ENCODE assay signal across 36 cellular contexts in genomic region chr16:72222503-72222902, GRCh38. TPM values are rescaled to one million over a fixed set of nuclear protein-coding genes. Genes with fewer than 3 reads are reported as not detected.
A peak's percentile ranks its signal among the peaks of the same experiment; 100 is the strongest.
DNase-seq lines count a peak whose midpoint lies in the region; ATAC-seq, FAIRE-seq and TF ChIP-seq lines count a peak whose summit lies in the region.
"Had no signal": no experiment of that assay in that cellular context is flagged by ENCODE, and none has a peak within 500 bp of the region (broad histone marks: within the 10 kb centered on the region; RNA-seq: fewer than 3 reads in every experiment).

No MANE protein-coding gene starts in this region.

- no peak overlapping the region for H3K4me3 ChIP-seq in HepG2 (replicated peaks in 1 of 3; ENCODE audit: insufficient read depth in 1 of 3, low read depth in 2 of 3, low read length in 3 of 3)
- no peak overlapping the region for H3K4me3 ChIP-seq in right lobe of liver
- H3K4me3 ChIP-seq in K562: no peak overlapping the region
- H3K4me3 ChIP-seq in Caco-2 (ENCODE audit: low read depth, low read length): no peak overlapping the region
- H3K4me3 ChIP-seq: A549; BLaER1; BLaER1 treated with 17β-estradiol and CSF1 and Interleukin-3, amounts not matched to agents 10 nM and 100 nM had no signal

- intact Hi-C loops in HepG2 (cut with micrococcal nuclease; ENCODE audit: unreplicated experiment) (no loop called here), right lobe of liver (cut with DNase I) (no loop called here), K562 (cut with micrococcal nuclease) (loop anchor here (10.0 kb wide), 1 partner anchor 88 kb away; no protein-coding TSS in a partner anchor), Caco-2 (cut with micrococcal nuclease; ENCODE audit: unreplicated experiment) (no loop called here), Calu3 (cut with micrococcal nuclease; ENCODE audit: unreplicated experiment) (no loop called here)

- no peak overlapping the region for H3K4me2 ChIP-seq in HepG2 (ENCODE audit: low read depth, low read length)
- no peak overlapping the region for H3K4me2 ChIP-seq in K562 (ENCODE audit: insufficient read depth, low read length)
- H3K4me2 ChIP-seq: A549, BLaER1 had no signal

- no peak overlapping the region for H3K27ac ChIP-seq in HepG2 (ENCODE audit: extremely low read length, insufficient read depth, low read length)
- H3K27ac ChIP-seq in right lobe of liver: no peak overlapping the region
- no peak overlapping the region for H3K27ac ChIP-seq in K562 (ENCODE audit: extremely low read depth, low read depth, low read length)
- H3K27ac ChIP-seq in epithelial cell of prostate: peak overlapping the region; percentile 27
- H3K27ac ChIP-seq: 22Rv1; A549; BLaER1; BLaER1 treated with 17β-estradiol and CSF1 and Interleukin-3, amounts not matched to agents 10 nM and 100 nM; C4-2B had no signal

- H3K9me3 ChIP-seq in HepG2 (ENCODE audit: low read length) (no peaks in the 10 kb centered on the region), right lobe of liver (no peaks in the 10 kb centered on the region), K562 (replicated peaks; ENCODE audit: control insufficient read depth, insufficient read depth, low read depth, low read length) (no peaks in the 10 kb centered on the region), Caco-2 (no peaks in the 10 kb centered on the region)
- H3K9me3 ChIP-seq: A549; BE2C; BLaER1; BLaER1 treated with 17β-estradiol and CSF1 and Interleukin-3, amounts not matched to agents 10 nM and 100 nM had no signal

- H3K79me2 ChIP-seq in HepG2 (ENCODE audit: insufficient read depth, low read length) (no peaks in the 10 kb centered on the region), K562 (ENCODE audit: control insufficient read depth, insufficient read depth, low read length) (no peaks in the 10 kb centered on the region)

- H3K27me3 Mint-ChIP-seq in brain (peaks cover 16% of the 10 kb centered on the region), Caco-2 (ENCODE audit: insufficient read depth, unreplicated experiment) (no peaks in the 10 kb centered on the region), Calu3 (ENCODE audit: unreplicated experiment) (no peaks in the 10 kb centered on the region), endothelial cell (ENCODE audit: unreplicated experiment) (no peaks in the 10 kb centered on the region)
- H3K27me3 Mint-ChIP-seq: B cell; CD4-positive, alpha-beta T cell; CD4-positive, CD25-positive, alpha-beta regulatory T cell had no signal

- BruUV-seq in HepG2 (replicated peaks; lab: Mats Ljungman, UMichigan) (no TSS peak), K562 (replicated peaks; lab: Mats Ljungman, UMichigan) (no TSS peak), Caco-2 (replicated peaks; lab: Mats Ljungman, UMichigan) (no TSS peak), Calu3 (replicated peaks; lab: Mats Ljungman, UMichigan) (no TSS peak)

- H3K9me3 Mint-ChIP-seq in brain (peaks cover 0 to 3% (median 0%) of the 10 kb centered on the region in 5 experiments), Caco-2 (ENCODE audit: unreplicated experiment) (no peaks in the 10 kb centered on the region), Calu3 (ENCODE audit: low read depth, unreplicated experiment) (no peaks in the 10 kb centered on the region), endothelial cell (ENCODE audit: unreplicated experiment) (no peaks in the 10 kb centered on the region)
- H3K9me3 Mint-ChIP-seq: CD14-positive monocyte; CD4-positive, alpha-beta memory T cell; CD4-positive, alpha-beta T cell; CD8-positive, alpha-beta memory T cell; CD8-positive, alpha-beta T cell had no signal

- DNase-seq in HepG2 (ENCODE audit: low spot score) (no peak), right lobe of liver (no peak), K562 (ENCODE audit: extremely low read depth in 1 of 4, low spot score in 3 of 4) (no peak), epithelial cell of prostate (ENCODE audit: low read depth, low spot score) (no peak), Caco-2 (no peak), Calu3 (no peak), endothelial cell (ENCODE audit: low spot score) (no peak)
- DNase-seq: 8988T; ACHN; AML-193; BE2C; C1 segment of cervical spinal cord; CD4-positive, alpha-beta memory T cell; CD4-positive, alpha-beta T cell; CD4-positive, CD25-positive, alpha-beta regulatory T cell; CD8-positive, alpha-beta memory T cell; CD8-positive, alpha-beta T cell; COR-L47; DMS 273 treated with DMSO at 0.1 percent for 48 hours; DMS153; DMS53; DMS79; DMS79 treated with DMSO at 0.1 percent for 48 hours; DND-41; EL had no signal

- no peak for TF ChIP-seq RAD21 in HepG2 (CRISPR knock-in tag; IDR thresholded peaks at IDR 0.05)
- TF ChIP-seq RAD21 in K562 (CRISPR knock-in tag; conservative IDR thresholded peaks at IDR 0.05 in 1 of 2, IDR thresholded peaks at IDR 0.05 in 1 of 2): no peak

- H2AFZ ChIP-seq in HepG2 (ENCODE audit: low read length): no peak overlapping the region
- H2AFZ ChIP-seq in K562 (ENCODE audit: low read depth, low read length): no peak overlapping the region

- no peak for FAIRE-seq in HepG2 (lab: Jason Lieb, UNC)
- no peak for FAIRE-seq in K562 (lab: Jason Lieb, UNC)
- FAIRE-seq: A204.1, A549, D721Med had no signal

- no peak for TF ChIP-seq EP300 in HepG2 (IDR thresholded peaks at IDR 0.05; ENCODE audit: low read depth in 2 of 2, low read length in 2 of 2)
- no peak for TF ChIP-seq EP300 in HepG2 (CRISPR knock-in tag; IDR thresholded peaks at IDR 0.05; ENCODE audit: borderline replicate concordance)
- no peak for TF ChIP-seq EP300 in K562 (IDR thresholded peaks at IDR 0.05; ENCODE audit: low read length)

- H3K9me1 ChIP-seq in K562 (ENCODE audit: control insufficient read depth, insufficient read depth, low read length): no peaks in the 10 kb centered on the region

- peaks cover 38% of the 10 kb centered on the region for H3K4me1 Mint-ChIP-seq in brain
- H3K4me1 Mint-ChIP-seq in Caco-2 (ENCODE audit: low read depth, unreplicated experiment): peaks cover 10% of the 10 kb centered on the region
- peaks cover 11% of the 10 kb centered on the region for H3K4me1 Mint-ChIP-seq in Calu3 (ENCODE audit: low read depth, unreplicated experiment)
- no peaks in the 10 kb centered on the region for H3K4me1 Mint-ChIP-seq in endothelial cell (ENCODE audit: unreplicated experiment)
- H3K4me1 Mint-ChIP-seq: B cell; CD4-positive, alpha-beta memory T cell; CD4-positive, CD25-positive, alpha-beta regulatory T cell; CD8-positive, alpha-beta memory T cell had no signal

- H3K4me1 ChIP-seq in HepG2 (ENCODE audit: insufficient read depth, low read length) (peaks cover 33% of the 10 kb centered on the region), right lobe of liver (peaks cover 0 to 9% (median 0%) of the 10 kb centered on the region in 4 donors), K562 (replicated peaks in 1 of 2; ENCODE audit: control insufficient read depth in 2 of 2, insufficient read depth in 2 of 2, low read length in 2 of 2) (no peaks in the 10 kb centered on the region), Caco-2 (peaks cover 17% of the 10 kb centered on the region)
- H3K4me1 ChIP-seq: A549, BLaER1 had no signal

- in situ Hi-C loops in HepG2 (cut with HindIII; ENCODE audit: extremely low pct_ligation_motif_present, low pct_unique_long_range_greater_than_20kb): no loop called here
- in situ Hi-C loops in K562 (cut with MboI): no loop called here

- H3K4me3 Mint-ChIP-seq in brain: peak overlapping the region in 1 of 5 experiments; percentile 49
- H3K4me3 Mint-ChIP-seq in Caco-2 (ENCODE audit: unreplicated experiment): no peak overlapping the region
- H3K4me3 Mint-ChIP-seq in Calu3 (ENCODE audit: low read depth, unreplicated experiment): no peak overlapping the region
- no peak overlapping the region for H3K4me3 Mint-ChIP-seq in endothelial cell (ENCODE audit: unreplicated experiment)
- H3K4me3 Mint-ChIP-seq: B cell; CD14-positive monocyte; CD4-positive, alpha-beta memory T cell; CD4-positive, alpha-beta T cell; CD4-positive, CD25-positive, alpha-beta regulatory T cell; CD8-positive, alpha-beta memory T cell; CD8-positive, alpha-beta T cell had no signal

- H3K36me3 ChIP-seq in HepG2 (replicated peaks in 1 of 2; ENCODE audit: control insufficient read depth in 1 of 2, insufficient read depth in 2 of 2, low read length in 2 of 2) (no peaks in the 10 kb centered on the region), right lobe of liver (no peaks in the 10 kb centered on the region), K562 (ENCODE audit: control insufficient read depth, insufficient read depth, low read length) (no peaks in the 10 kb centered on the region), Caco-2 (ENCODE audit: control insufficient read depth, insufficient read depth, low read length) (no peaks in the 10 kb centered on the region)
- H3K36me3 ChIP-seq: BE2C; BLaER1; BLaER1 treated with 17β-estradiol and CSF1 and Interleukin-3, amounts not matched to agents 10 nM and 100 nM had no signal

- TF ChIP-seq POLR2A in HepG2 (IDR thresholded peaks at IDR 0.05; ENCODE audit: insufficient read depth in 1 of 2, low read depth in 2 of 2, low read length in 2 of 2) (no peak), right lobe of liver (IDR thresholded peaks at IDR 0.05) (no peak), K562 (conservative IDR thresholded peaks at IDR 0.05) (no peak)

- H3K27ac Mint-ChIP-seq in brain (peak overlapping the region in 4 of 5 experiments; percentile 84 to 96 (median 92)), Caco-2 (ENCODE audit: unreplicated experiment) (no peak overlapping the region), Calu3 (ENCODE audit: unreplicated experiment) (no peak overlapping the region), endothelial cell (ENCODE audit: unreplicated experiment) (no peak overlapping the region)
- H3K27ac Mint-ChIP-seq: B cell; CD4-positive, alpha-beta memory T cell; CD4-positive, alpha-beta T cell; CD4-positive, CD25-positive, alpha-beta regulatory T cell; CD8-positive, alpha-beta T cell had no signal

- POLR2A ChIA-PET in HepG2 (lab: Yijun Ruan, JAX): no interaction called here
- POLR2A ChIA-PET in K562 (lab: Yijun Ruan, JAX): no interaction called here
- POLR2A ChIA-PET in Caco-2 (lab: Charles Lee): no interaction called here

- no peaks in the 10 kb centered on the region for H4K20me1 ChIP-seq in HepG2 (ENCODE audit: insufficient read depth, low read length)
- no peaks in the 10 kb centered on the region; the same call in 1 of the 2 replicates for H4K20me1 ChIP-seq in K562 (replicated peaks; ENCODE audit: control insufficient read depth, insufficient read depth, low read length)
- H4K20me1 ChIP-seq: BLaER1; BLaER1 treated with 17β-estradiol and CSF1 and Interleukin-3, amounts not matched to agents 10 nM and 100 nM had no signal

- no peak for ATAC-seq in HepG2
- no peak for ATAC-seq in right lobe of liver
- no peak for ATAC-seq in K562
- ATAC-seq: A549; CD8-positive, alpha-beta T cell had no signal

- WGBS in HepG2 (ENCODE audit: low lambda C conversion rate): 83% methylated on average over 2 of the region's 2 CpGs
- WGBS in right lobe of liver (ENCODE audit: insufficient coverage, low coverage, low lambda C conversion rate, missing lambda C conversion rate): 60% methylated on average over 1 of the region's 2 CpGs
- 0% methylated on average over 2 of the region's 2 CpGs for WGBS in K562 (ENCODE audit: insufficient coverage, low coverage, missing lambda C conversion rate)

- H3K27me3 ChIP-seq in HepG2 (ENCODE audit: control insufficient read depth in 1 of 2, insufficient read depth in 2 of 2, low read length in 2 of 2) (no peaks in the 10 kb centered on the region), right lobe of liver (no peaks in the 10 kb centered on the region), K562 (ENCODE audit: control insufficient read depth in 2 of 2, insufficient read depth in 2 of 2, low read length in 2 of 2) (peaks cover 0 to 10% of the 10 kb centered on the region in 2 experiments; a peak in 2 of 5 replicates), Caco-2 (replicated peaks; ENCODE audit: control insufficient read depth, insufficient read depth, low read length) (no peaks in the 10 kb centered on the region)
- H3K27me3 ChIP-seq: BE2C; BLaER1; BLaER1 treated with 17β-estradiol and CSF1 and Interleukin-3, amounts not matched to agents 10 nM and 100 nM had no signal

- H3K9ac ChIP-seq in HepG2 (ENCODE audit: insufficient read depth, low read depth, low read length) (no peak overlapping the region), K562 (ENCODE audit: insufficient read depth in 1 of 2, low read depth in 2 of 2, low read length in 2 of 2) (no peak overlapping the region)
- H3K9ac ChIP-seq: BLaER1; BLaER1 treated with 17β-estradiol and CSF1 and Interleukin-3, amounts not matched to agents 10 nM and 100 nM had no signal

- TF ChIP-seq CTCF in HepG2 (CRISPR knock-in tag; IDR thresholded peaks at IDR 0.05) (no peak), right lobe of liver (IDR thresholded peaks at IDR 0.05) (no peak), K562 (IDR thresholded peaks at IDR 0.05 in 2 of 3, conservative IDR thresholded peaks at IDR 0.05 in 1 of 3; ENCODE audit: insufficient read depth in 2 of 3, low read depth in 1 of 3, low read length in 3 of 3) (no peak), brain (conservative IDR thresholded peaks at IDR 0.05) (no peak), Caco-2 (IDR thresholded peaks at IDR 0.05; ENCODE audit: insufficient read depth in 1 of 2, low read depth in 1 of 2, low read length in 1 of 2, severe bottlenecking in 1 of 2, unreplicated experiment in 1 of 2) (no peak), Calu3 (IDR thresholded peaks at IDR 0.05; ENCODE audit: unreplicated experiment) (no peak), endothelial cell (IDR thresholded peaks at IDR 0.05; ENCODE audit: unreplicated experiment) (no peak)

- H3K36me3 Mint-ChIP-seq in brain: no peaks in the 10 kb centered on the region
- H3K36me3 Mint-ChIP-seq in Caco-2 (ENCODE audit: insufficient read depth, unreplicated experiment): no peaks in the 10 kb centered on the region
- H3K36me3 Mint-ChIP-seq in Calu3 (ENCODE audit: insufficient read depth, unreplicated experiment): no peaks in the 10 kb centered on the region
- H3K36me3 Mint-ChIP-seq in endothelial cell (ENCODE audit: low read depth, unreplicated experiment): no peaks in the 10 kb centered on the region
- H3K36me3 Mint-ChIP-seq: CD14-positive monocyte; CD4-positive, alpha-beta memory T cell; CD4-positive, CD25-positive, alpha-beta regulatory T cell; CD8-positive, alpha-beta memory T cell; CD8-positive, alpha-beta T cell had no signal

- CTCF ChIA-PET in HepG2 (lab: Yijun Ruan, JAX; ENCODE audit: low intra/inter-chr PET ratio, low total read pairs): no interaction called here
- CTCF ChIA-PET in K562 (lab: Yijun Ruan, JAX; ENCODE audit: low intra/inter-chr PET ratio): no interaction called here
- CTCF ChIA-PET in Caco-2 (lab: Charles Lee): no interaction called here
- CTCF ChIA-PET in Calu3 (lab: Charles Lee): no interaction called here

RNA-seq across cellular contexts. Expression of gene PMFBP1, which starts 50.5 kb away (rescaled TPM):
- total RNA-seq in HepG2 (2016; rRNA removed; fragmentation: Illumina TruSeq; extraction: Trizol) (2.4 and 3.8 TPM in 2 replicates), right lobe of liver (under 1 TPM in 4 of 6 experiments, not detected in 2; 0.09 to 0.53 (median 0.19) TPM), K562 (2014; rRNA removed) (0.68 and 0.78 TPM in 2 replicates), K562 (2014; rRNA removed; fragmentation: Illumina TruSeq; extraction: Trizol) (0.64 and 0.91 TPM in 2 replicates), K562 (2015; rRNA removed; fragmentation: Illumina TruSeq; extraction: Trizol) (0.34 and 0.72 TPM in 2 replicates), K562 (2021) (0.27 and 0.47 TPM in 2 replicates), Caco-2 (2022) (4.5 and 5.6 TPM in 2 replicates), Calu3 (2022) (6.2 and 8.5 TPM in 2 replicates), endothelial cell (ENCODE audit: unreplicated experiment) (0.38 TPM)
- total RNA-seq in HepG2 (2016; cell fraction: cytosol; rRNA removed; fragmentation: Illumina TruSeq; extraction: Trizol; ENCODE audit: low read depth): 7.6 and 9.2 TPM in 2 replicates
- 1.8 and 2.7 TPM in 2 replicates for total RNA-seq in HepG2 (2016; cell fraction: insoluble cytoplasmic fraction; rRNA removed; fragmentation: Illumina TruSeq; extraction: Trizol)
- total RNA-seq in HepG2 (2016; cell fraction: membrane; rRNA removed; fragmentation: Illumina TruSeq; extraction: Trizol): 4.4 and 4.7 TPM in 2 replicates
- 6.5 and 8.7 TPM in 2 replicates for total RNA-seq in HepG2 (2016; cell fraction: nucleus; rRNA removed; fragmentation: Illumina TruSeq; extraction: Trizol)
- polyA plus RNA-seq in HepG2 (2011; rRNA removed) (1.9 and 3.3 TPM in 2 replicates), K562 (2011; rRNA removed) (0.13 and 0.20 TPM in 2 replicates), K562 (2014; fragmentation: Illumina TruSeq; extraction: Trizol) (0.21 and 0.64 TPM in 2 replicates), K562 (2014; fragmentation: Nextera tagmentation; extraction: Ambion mirVana) (under 1 TPM; 0.15 to 0.41 TPM), K562 (2014; rRNA removed) (0.18 and 0.29 TPM in 2 replicates), brain (ENCODE audit: insufficient read depth, low read depth, low replicate concordance) (0.41 TPM)
- polyA plus RNA-seq in HepG2 (2011; cell fraction: cytosol; rRNA removed): 0.44 and 0.67 TPM in 2 replicates
- polyA plus RNA-seq in HepG2 (2011; cell fraction: nucleus; rRNA removed): 9.4 and 12.6 TPM in 2 replicates
- polyA plus RNA-seq in HepG2 (2012): 5.1 and 6.5 TPM in 2 replicates
- 0.15 and 0.28 TPM in 2 replicates for polyA plus RNA-seq in HepG2 (2016; cell fraction: cytosol; fragmentation: Illumina TruSeq; extraction: Trizol; ENCODE audit: low read depth)
- 1.2 and 1.4 TPM in 2 replicates for polyA plus RNA-seq in HepG2 (2016; cell fraction: insoluble cytoplasmic fraction; fragmentation: Illumina TruSeq; extraction: Trizol; ENCODE audit: low read depth)
- polyA plus RNA-seq in HepG2 (2016; cell fraction: membrane; fragmentation: Illumina TruSeq; extraction: Trizol; ENCODE audit: low read depth): 0.42 and 0.77 TPM in 2 replicates
- 13.9 and 15.2 TPM in 2 replicates for polyA plus RNA-seq in HepG2 (2016; cell fraction: nucleus; fragmentation: Illumina TruSeq; extraction: Trizol; ENCODE audit: insufficient read depth, low read depth)
- 3.4 and 3.8 TPM in 2 replicates for polyA minus RNA-seq in HepG2 (2011; rRNA and poly(A)+ RNA removed; ENCODE audit: low replicate concordance)
- 1.4 and 1.7 TPM in 2 replicates for polyA minus RNA-seq in HepG2 (2011; cell fraction: cytosol; rRNA and poly(A)+ RNA removed)
- 19.1 and 20.5 TPM in 2 replicates for polyA minus RNA-seq in HepG2 (2011; cell fraction: nucleus; rRNA and poly(A)+ RNA removed)
- 0.32 and 0.67 TPM in 2 replicates for total RNA-seq in K562 (2011; cell fraction: chromatin; rRNA removed; ENCODE audit: low replicate concordance)
- total RNA-seq in K562 (2011; cell fraction: nucleolus; rRNA removed): 0.26 and 0.33 TPM in 2 replicates
- 0.15 and 0.53 TPM in 2 replicates for total RNA-seq in K562 (2011; cell fraction: nucleoplasm; rRNA removed)
- 0.09 TPM in 1 of 2 replicates, not detected in the other for polyA plus RNA-seq in K562 (2011; cell fraction: cytosol; rRNA removed)
- 0.41 and 0.87 TPM in 2 replicates for polyA plus RNA-seq in K562 (2011; cell fraction: nucleus; rRNA removed)
- 0.59 and 2.5 TPM in 2 replicates for polyA plus RNA-seq in K562 (2012)
- polyA minus RNA-seq in K562 (2011; rRNA and poly(A)+ RNA removed): 0.95 and 1.5 TPM in 2 replicates
- polyA minus RNA-seq in K562 (2011; cell fraction: cytosol; rRNA and poly(A)+ RNA removed): not detected in 2 replicates
- 0.40 and 0.89 TPM in 2 replicates for polyA minus RNA-seq in K562 (2011; cell fraction: nucleus; rRNA and poly(A)+ RNA removed)
- polyA plus RNA-seq: AG04450; CD4-positive, alpha-beta memory T cell; CD4-positive, CD25-positive, alpha-beta regulatory T cell had no signal

Comparison
In these comparisons a context has a peak if more than half of its experiments do, and no peak if none do; other contexts are left out.
1. H3K27ac Mint-ChIP-seq: peak in brain (4 of 5); none in Caco-2 (single experiment), Calu3 (single experiment) and endothelial cell (single experiment).
2. Of the 241 proteins assayed by ChIP-seq in both HepG2 and K562: peak only in HepG2: CHD4; only in K562: none; in both: none; in neither: 240.